In genomic region chr10:67779455-67780205, GRCh38 we compare ENCODE assay signal across 8 cellular contexts. TPM values are rescaled to one million over a fixed set of nuclear protein-coding genes. Genes with fewer than 3 reads are reported as not detected.
DNase-seq lines count a peak whose midpoint lies in the region; ATAC-seq and TF ChIP-seq lines count a peak whose summit lies in the region.

No MANE protein-coding gene starts in this region.

- H3K4me3 ChIP-seq in GM06990 (replicated peaks; ENCODE audit: low read depth, low read length) (no peak overlapping the region), right atrium auricular region (no peak overlapping the region), gastrocnemius medialis (no peak overlapping the region)

- H3K36me3 ChIP-seq in GM06990 (ENCODE audit: control insufficient read depth, insufficient read depth, low read length) (no peaks in the 10 kb centered on the region), right atrium auricular region (no peaks in the 10 kb centered on the region), gastrocnemius medialis (no peaks in the 10 kb centered on the region)

- TF ChIP-seq CTCF in GM06990 (IDR thresholded peaks at IDR 0.05; ENCODE audit: insufficient read depth, low read length, poor library complexity, severe bottlenecking): peak; percentile 59
- peak; percentile 39 to 87 for TF ChIP-seq CTCF in right atrium auricular region (IDR thresholded peaks at IDR 0.05)
- TF ChIP-seq CTCF in gastrocnemius medialis (IDR thresholded peaks at IDR 0.05 in 4 of 5, conservative IDR thresholded peaks at IDR 0.05 in 1 of 5): peak; percentile 78 to 91 (median 87)

- H3K4me1 ChIP-seq in right atrium auricular region (no peaks in the 10 kb centered on the region), gastrocnemius medialis (peaks cover 0 to 5% of the 10 kb centered on the region in 2 donors)

- no peak for DNase-seq in GM06990 (ENCODE audit: extremely low read depth, insufficient read length)
- peak; percentile 69 for DNase-seq in HEK293T (ENCODE audit: extremely low spot score)
- DNase-seq in NCI-H1092 (lab: John Stamatoyannopoulos, UW): peak; percentile 6
- peak; percentile 71 for DNase-seq in SW480 (ENCODE audit: low spot score)
- DNase-seq in right atrium auricular region (ENCODE audit: low spot score): peak; percentile 70
- DNase-seq in gastrocnemius medialis: peak; percentile 36 to 46
- DNase-seq in middle frontal gyrus (ENCODE audit: extremely low spot score, low spot score): no peak

- POLR2A ChIA-PET in HEK293T (lab: Yijun Ruan, JAX): interaction anchor here (1.5 kb wide), 1 partner anchor 82 kb away, joined by 4 read pairs; no protein-coding TSS in a partner anchor

- H3K27ac ChIP-seq in angular gyrus (ENCODE audit: low read depth, low read length) (peak overlapping the region; percentile 47), right atrium auricular region (no peak overlapping the region), gastrocnemius medialis (no peak overlapping the region)

- H3K9me3 ChIP-seq in right atrium auricular region (no peaks in the 10 kb centered on the region), gastrocnemius medialis (no peaks in the 10 kb centered on the region)

- CTCF ChIA-PET in HEK293T (lab: Yijun Ruan, JAX): interaction anchor here (0.5 to 5.2 kb wide), 13 partner anchors 8 to 854 kb away, joined by 3 to 26 read pairs (median 3); partner anchors contain the start of genes CTNNA3, DNAJC12 and LRRTM3

- intact Hi-C loops in gastrocnemius medialis (cut with DNase I; ENCODE audit: low total_unique reads): loop anchor here (1.0 to 2.0 kb wide), 3 partner anchors 82 to 259 kb away; no protein-coding TSS in a partner anchor

- in situ Hi-C loops in gastrocnemius medialis (cut with MboI; ENCODE audit: low sequenced_read_pairs in 4 of 4): loop anchor here (5.0 to 10.0 kb wide), 2 partner anchors 82 to 85 kb away; partner anchors contain the start of gene CTNNA3 (in 4 of the 4)

- TF ChIP-seq POLR2A in gastrocnemius medialis (IDR thresholded peaks at IDR 0.05): no peak

- no peaks in the 10 kb centered on the region for H3K27me3 ChIP-seq in GM06990 (replicated peaks; ENCODE audit: control insufficient read depth, insufficient read depth, low read length)
- H3K27me3 ChIP-seq in right atrium auricular region: no peaks in the 10 kb centered on the region
- H3K27me3 ChIP-seq in gastrocnemius medialis: no peaks in the 10 kb centered on the region

- ATAC-seq in gastrocnemius medialis: peak; percentile 82 to 90

TF ChIP-seq in HEK293T, 16 proteins besides CTCF, POLR2A, EP300 and RAD21:
- TF ChIP-seq FOXM1 (IDR thresholded peaks at IDR 0.05; ENCODE audit: borderline replicate concordance): no peak
- TF ChIP-seq HDGF (IDR thresholded peaks at IDR 0.05; ENCODE audit: borderline replicate concordance): no peak
- peak; percentile 55; the same call in 1 of the 2 replicates for TF ChIP-seq ZNF384 (IDR thresholded peaks at IDR 0.05)

RNA-seq across cellular contexts. Expression of gene DNAJC12, which starts 58.4 kb away (rescaled TPM):
- 1 to 10 TPM; 2.6 to 6.0 TPM for total RNA-seq in right atrium auricular region
- 10 to 100 TPM in 3 of 4 donors, 1 to 10 TPM in 1; 8.6 to 15.0 (median 11.9) TPM for total RNA-seq in gastrocnemius medialis

Comparison
In these comparisons a context has a peak if more than half of its experiments do, and no peak if none do; other contexts are left out.
1. DNase-seq: peak in HEK293T (single experiment), NCI-H1092 (single experiment), SW480 (single experiment), right atrium auricular region (single experiment) and gastrocnemius medialis (2 of 2); none in GM06990 (single experiment) and middle frontal gyrus (single experiment).
2. Peak in every context shown above with its lines, with median percentiles within 50 percentile points of each other: CTCF ChIP-seq.